Comparison of ENCODE assay signal across 20 cellular contexts in the genomic region with DNA sequence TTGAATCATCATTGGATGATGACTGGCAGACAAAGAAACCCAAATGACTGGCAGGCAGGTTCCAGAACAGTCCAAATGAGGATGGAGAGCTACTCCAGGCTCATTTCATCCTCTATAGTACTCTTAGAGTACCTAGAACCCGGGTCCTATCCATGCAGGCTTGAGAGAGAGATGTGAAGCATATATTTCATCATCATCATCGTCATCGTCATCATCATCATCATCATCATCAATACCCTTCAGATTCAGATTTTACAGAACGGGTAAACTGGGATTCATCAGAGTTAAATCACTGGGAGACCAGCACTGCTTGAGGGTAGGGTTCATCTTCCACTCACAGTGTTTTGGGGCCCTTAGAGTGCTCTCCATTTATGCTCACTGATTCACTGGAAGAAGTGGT. TPM values are rescaled to one million over a fixed set of nuclear protein-coding genes. Genes with fewer than 3 reads are reported as not detected.
"Had no signal": no experiment of that assay in that cellular context is flagged by ENCODE, and none has a peak within 500 bp of the region (broad histone marks: within the 10 kb centered on the region; RNA-seq: fewer than 3 reads in every experiment).

No MANE protein-coding gene starts in this region.

- H3K27me3 ChIP-seq: cardiac muscle cell, ovary, stomach, suprapubic skin, transverse colon had no signal

- H3K36me3 ChIP-seq: cardiac muscle cell, ovary, stomach, suprapubic skin, transverse colon had no signal

- ATAC-seq: activated T-cell treated with anti-CD3 and anti-CD28 coated beads, Interleukin-2, amount 50 U/mL, for 4 hours; mucosa of descending colon; stimulated activated effector memory CD8-positive, alpha-beta T cell treated with anti-CD3 and anti-CD28 coated beads, Interleukin-12 subunit alpha, Interleukin-12 subunit beta, amount 100 ng/mL, for 72 hours had no signal

- H3K27ac ChIP-seq: cardiac muscle cell, ovary, suprapubic skin, transverse colon had no signal

- DNase-seq: activated CD4-positive, alpha-beta T cell treated with anti-CD3 and anti-CD28 coated beads for 4 hours; activated CD4-positive, alpha-beta T cell treated with anti-CD3 and anti-CD28 coated beads, Interleukin-2, amount 50 U/mL, for 48 hours; activated CD8-positive, alpha-beta memory T cell treated with anti-CD3 and anti-CD28 coated beads, Interleukin-2, amount 50 U/mL, for 48 hours; activated naive CD4-positive, alpha-beta T cell treated with Interleukin-2 at 50 U/mL for 16 hours; activated naive CD8-positive, alpha-beta T cell treated with anti-CD3 and anti-CD28 coated beads for 36 hours; activated T-cell treated with anti-CD3 and anti-CD28 coated beads, Interleukin-2, amount 50 U/mL, for 4 hours; effector CD4-positive, alpha-beta T cell; erythroblast; left cardiac atrium; mucosa of descending colon; ovary; stimulated activated CD4-positive, alpha-beta T cell treated with anti-CD3 and anti-CD28 coated beads, Interleukin-1b, Interleukin-23, amount 100 ng/mL, for 48 hours; stomach; T1000; transverse colon had no signal

- H3K4me3 ChIP-seq: cardiac muscle cell, mucosa of descending colon, ovary, stomach, suprapubic skin, transverse colon had no signal

- H3K9me3 ChIP-seq: mucosa of descending colon, ovary, stomach, suprapubic skin, transverse colon had no signal

RNA-seq across cellular contexts. Expression of a gene that starts 52.3 kb away (rescaled TPM):
- total RNA-seq: cardiac muscle cell, cerebellum, skeletal muscle tissue had no signal
- polyA plus RNA-seq: cardiac muscle cell had no signal
